ENCODE assay signal across 9 cellular contexts in genomic region chr10:82150123-82150900, GRCh38.
A peak's percentile ranks its signal among the peaks of the same experiment; 100 is the strongest.
DNase-seq lines count a peak whose midpoint lies in the region; TF ChIP-seq lines count a peak whose summit lies in the region.
"Had no signal": no experiment of that assay in that cellular context is flagged by ENCODE, and none has a peak within 500 bp of the region (broad histone marks: within the 10 kb centered on the region; RNA-seq: fewer than 3 reads in every experiment).

No MANE protein-coding gene starts in this region.

- H3K36me3 ChIP-seq in PC-9 (ENCODE audit: low read depth) (no peaks in the 10 kb centered on the region), left ventricle myocardium inferior (no peaks in the 10 kb centered on the region), tibial artery (no peaks in the 10 kb centered on the region)
- H3K36me3 ChIP-seq: ascending aorta had no signal

- no peak overlapping the region for H2AFZ ChIP-seq in PC-9

- POLR2A ChIA-PET in PC-9 (lab: Charles Lee; ENCODE audit: unreplicated experiment), result no interaction called here

- no peaks in the 10 kb centered on the region for H3K9me3 ChIP-seq in PC-9 (ENCODE audit: insufficient read depth, low read depth)
- no peaks in the 10 kb centered on the region for H3K9me3 ChIP-seq in left ventricle myocardium inferior (replicated peaks)
- H3K9me3 ChIP-seq in tibial artery, result no peaks in the 10 kb centered on the region

- DNase-seq in A172 (ENCODE audit: low spot score), result peak; percentile 62
- peak in 1 of 2 experiments; percentile 5 for DNase-seq in PC-9
- no peak for DNase-seq in left ventricle myocardium inferior
- DNase-seq in activated effector memory CD4-positive, alpha-beta T cell treated with Interleukin-2 at 50 U/mL for 16 hours, result no peak
- no peak for DNase-seq in MV-4-11 (lab: John Stamatoyannopoulos, UW)
- DNase-seq in tibial artery, result no peak
- no peak for DNase-seq in activated naive CD4-positive, alpha-beta T cell treated with Interleukin-2 at 50 U/mL for 16 hours

- no TSS peak for BruUV-seq in PC-9 (replicated peaks; lab: Mats Ljungman, UMichigan)

- TF ChIP-seq CTCF in GM12872 (IDR thresholded peaks at IDR 0.05; ENCODE audit: insufficient read depth, low read depth, low read length) (peak; percentile 30; the same call in 2 of the 3 replicates), PC-9 (conservative IDR thresholded peaks at IDR 0.05) (peak; percentile 52), left ventricle myocardium inferior (IDR thresholded peaks at IDR 0.05; ENCODE audit: borderline replicate concordance) (peak; percentile 12), tibial artery (IDR thresholded peaks at IDR 0.05) (no peak)

- H3K4me3 ChIP-seq in PC-9 (no peak overlapping the region), left ventricle myocardium inferior (no peak overlapping the region), tibial artery (no peak overlapping the region)
- H3K4me3 ChIP-seq: ascending aorta had no signal

- no peaks in the 10 kb centered on the region for H3F3A ChIP-seq in PC-9 (ENCODE audit: insufficient read depth, low read depth)

- no peaks in the 10 kb centered on the region for H3K9me2 ChIP-seq in PC-9 (ENCODE audit: insufficient read depth)

- no peak overlapping the region for H3K4me2 ChIP-seq in PC-9

- H3K27me3 ChIP-seq in PC-9 (ENCODE audit: insufficient read depth, low read depth) (no peaks in the 10 kb centered on the region), left ventricle myocardium inferior (ENCODE audit: low read depth) (no peaks in the 10 kb centered on the region), tibial artery (no peaks in the 10 kb centered on the region)
- H3K27me3 ChIP-seq: ascending aorta had no signal

- no peaks in the 10 kb centered on the region; the same call in 1 of the 2 replicates for H4K20me1 ChIP-seq in PC-9 (ENCODE audit: insufficient read depth)

- H3K4me1 ChIP-seq in PC-9 (replicated peaks; ENCODE audit: insufficient read depth) (no peaks in the 10 kb centered on the region), left ventricle myocardium inferior (no peaks in the 10 kb centered on the region), tibial artery (no peaks in the 10 kb centered on the region)
- H3K4me1 ChIP-seq: ascending aorta had no signal

- intact Hi-C loops in PC-9 (cut with micrococcal nuclease; ENCODE audit: unreplicated experiment) (no loop called here), left ventricle myocardium inferior (cut with micrococcal nuclease) (no loop called here), tibial artery (cut with DNase I; ENCODE audit: low total_unique reads) (no loop called here)

- H3K79me2 ChIP-seq in PC-9 (ENCODE audit: low read depth), result no peaks in the 10 kb centered on the region

- CTCF ChIA-PET in PC-9 (lab: Charles Lee), result no interaction called here

- H3K27ac ChIP-seq in PC-9, result no peak overlapping the region
- no peak overlapping the region for H3K27ac ChIP-seq in left ventricle myocardium inferior (replicated peaks)
- no peak overlapping the region for H3K27ac ChIP-seq in tibial artery
- H3K27ac ChIP-seq: ascending aorta had no signal

Comparison
In these comparisons a context has a peak if more than half of its experiments do, and no peak if none do; other contexts are left out.
1. CTCF ChIP-seq: peak in GM12872 (single experiment), PC-9 (single experiment) and left ventricle myocardium inferior (single experiment); none in tibial artery (0 of 2).